1 cellular context compared by ENCODE assay signal in the genomic region with DNA sequence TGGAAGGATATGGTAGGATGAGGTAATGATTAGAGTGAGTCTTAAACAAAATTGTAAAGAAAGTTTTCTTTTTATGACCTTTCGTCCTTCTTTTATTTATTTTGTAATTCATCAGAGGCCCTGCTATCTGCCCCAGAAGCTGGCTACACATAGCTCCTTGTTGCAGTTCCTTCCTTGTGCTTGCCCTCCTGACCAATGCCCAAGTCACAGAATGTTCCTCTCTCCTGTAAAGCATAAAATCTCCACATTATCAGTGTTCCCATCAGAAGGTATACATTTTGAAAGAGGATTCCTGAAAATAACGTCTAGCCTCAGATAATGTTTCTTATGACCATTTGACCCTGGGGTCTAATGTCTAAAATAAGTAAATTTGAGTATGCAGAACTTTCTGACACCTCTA.
TF ChIP-seq lines count a peak whose summit lies in the region.

No MANE protein-coding gene starts in this region.

TF ChIP-seq in H1, 55 proteins besides CTCF, POLR2A, EP300 and RAD21 (continued from another document):
- TF ChIP-seq, protein P1, sequence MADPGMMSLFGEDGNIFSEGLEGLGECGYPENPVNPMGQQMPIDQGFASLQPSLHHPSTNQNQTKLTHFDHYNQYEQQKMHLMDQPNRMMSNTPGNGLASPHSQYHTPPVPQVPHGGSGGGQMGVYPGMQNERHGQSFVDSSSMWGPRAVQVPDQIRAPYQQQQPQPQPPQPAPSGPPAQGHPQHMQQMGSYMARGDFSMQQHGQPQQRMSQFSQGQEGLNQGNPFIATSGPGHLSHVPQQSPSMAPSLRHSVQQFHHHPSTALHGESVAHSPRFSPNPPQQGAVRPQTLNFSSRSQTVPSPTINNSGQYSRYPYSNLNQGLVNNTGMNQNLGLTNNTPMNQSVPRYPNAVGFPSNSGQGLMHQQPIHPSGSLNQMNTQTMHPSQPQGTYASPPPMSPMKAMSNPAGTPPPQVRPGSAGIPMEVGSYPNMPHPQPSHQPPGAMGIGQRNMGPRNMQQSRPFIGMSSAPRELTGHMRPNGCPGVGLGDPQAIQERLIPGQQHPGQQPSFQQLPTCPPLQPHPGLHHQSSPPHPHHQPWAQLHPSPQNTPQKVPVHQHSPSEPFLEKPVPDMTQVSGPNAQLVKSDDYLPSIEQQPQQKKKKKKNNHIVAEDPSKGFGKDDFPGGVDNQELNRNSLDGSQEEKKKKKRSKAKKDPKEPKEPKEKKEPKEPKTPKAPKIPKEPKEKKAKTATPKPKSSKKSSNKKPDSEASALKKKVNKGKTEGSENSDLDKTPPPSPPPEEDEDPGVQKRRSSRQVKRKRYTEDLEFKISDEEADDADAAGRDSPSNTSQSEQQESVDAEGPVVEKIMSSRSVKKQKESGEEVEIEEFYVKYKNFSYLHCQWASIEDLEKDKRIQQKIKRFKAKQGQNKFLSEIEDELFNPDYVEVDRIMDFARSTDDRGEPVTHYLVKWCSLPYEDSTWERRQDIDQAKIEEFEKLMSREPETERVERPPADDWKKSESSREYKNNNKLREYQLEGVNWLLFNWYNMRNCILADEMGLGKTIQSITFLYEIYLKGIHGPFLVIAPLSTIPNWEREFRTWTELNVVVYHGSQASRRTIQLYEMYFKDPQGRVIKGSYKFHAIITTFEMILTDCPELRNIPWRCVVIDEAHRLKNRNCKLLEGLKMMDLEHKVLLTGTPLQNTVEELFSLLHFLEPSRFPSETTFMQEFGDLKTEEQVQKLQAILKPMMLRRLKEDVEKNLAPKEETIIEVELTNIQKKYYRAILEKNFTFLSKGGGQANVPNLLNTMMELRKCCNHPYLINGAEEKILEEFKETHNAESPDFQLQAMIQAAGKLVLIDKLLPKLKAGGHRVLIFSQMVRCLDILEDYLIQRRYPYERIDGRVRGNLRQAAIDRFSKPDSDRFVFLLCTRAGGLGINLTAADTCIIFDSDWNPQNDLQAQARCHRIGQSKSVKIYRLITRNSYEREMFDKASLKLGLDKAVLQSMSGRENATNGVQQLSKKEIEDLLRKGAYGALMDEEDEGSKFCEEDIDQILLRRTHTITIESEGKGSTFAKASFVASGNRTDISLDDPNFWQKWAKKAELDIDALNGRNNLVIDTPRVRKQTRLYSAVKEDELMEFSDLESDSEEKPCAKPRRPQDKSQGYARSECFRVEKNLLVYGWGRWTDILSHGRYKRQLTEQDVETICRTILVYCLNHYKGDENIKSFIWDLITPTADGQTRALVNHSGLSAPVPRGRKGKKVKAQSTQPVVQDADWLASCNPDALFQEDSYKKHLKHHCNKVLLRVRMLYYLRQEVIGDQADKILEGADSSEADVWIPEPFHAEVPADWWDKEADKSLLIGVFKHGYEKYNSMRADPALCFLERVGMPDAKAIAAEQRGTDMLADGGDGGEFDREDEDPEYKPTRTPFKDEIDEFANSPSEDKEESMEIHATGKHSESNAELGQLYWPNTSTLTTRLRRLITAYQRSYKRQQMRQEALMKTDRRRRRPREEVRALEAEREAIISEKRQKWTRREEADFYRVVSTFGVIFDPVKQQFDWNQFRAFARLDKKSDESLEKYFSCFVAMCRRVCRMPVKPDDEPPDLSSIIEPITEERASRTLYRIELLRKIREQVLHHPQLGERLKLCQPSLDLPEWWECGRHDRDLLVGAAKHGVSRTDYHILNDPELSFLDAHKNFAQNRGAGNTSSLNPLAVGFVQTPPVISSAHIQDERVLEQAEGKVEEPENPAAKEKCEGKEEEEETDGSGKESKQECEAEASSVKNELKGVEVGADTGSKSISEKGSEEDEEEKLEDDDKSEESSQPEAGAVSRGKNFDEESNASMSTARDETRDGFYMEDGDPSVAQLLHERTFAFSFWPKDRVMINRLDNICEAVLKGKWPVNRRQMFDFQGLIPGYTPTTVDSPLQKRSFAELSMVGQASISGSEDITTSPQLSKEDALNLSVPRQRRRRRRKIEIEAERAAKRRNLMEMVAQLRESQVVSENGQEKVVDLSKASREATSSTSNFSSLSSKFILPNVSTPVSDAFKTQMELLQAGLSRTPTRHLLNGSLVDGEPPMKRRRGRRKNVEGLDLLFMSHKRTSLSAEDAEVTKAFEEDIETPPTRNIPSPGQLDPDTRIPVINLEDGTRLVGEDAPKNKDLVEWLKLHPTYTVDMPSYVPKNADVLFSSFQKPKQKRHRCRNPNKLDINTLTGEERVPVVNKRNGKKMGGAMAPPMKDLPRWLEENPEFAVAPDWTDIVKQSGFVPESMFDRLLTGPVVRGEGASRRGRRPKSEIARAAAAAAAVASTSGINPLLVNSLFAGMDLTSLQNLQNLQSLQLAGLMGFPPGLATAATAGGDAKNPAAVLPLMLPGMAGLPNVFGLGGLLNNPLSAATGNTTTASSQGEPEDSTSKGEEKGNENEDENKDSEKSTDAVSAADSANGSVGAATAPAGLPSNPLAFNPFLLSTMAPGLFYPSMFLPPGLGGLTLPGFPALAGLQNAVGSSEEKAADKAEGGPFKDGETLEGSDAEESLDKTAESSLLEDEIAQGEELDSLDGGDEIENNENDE (IDR thresholded peaks at IDR 0.05; ENCODE audit: insufficient replicate concordance, low read length) = no peak
- TF ChIP-seq YY1 (IDR thresholded peaks at IDR 0.05; ENCODE audit: low read depth, low read length) = no peak
- no peak for TF ChIP-seq RBBP5 (IDR thresholded peaks at IDR 0.05; ENCODE audit: borderline replicate concordance, low read depth, low read length)
- no peak for TF ChIP-seq SRF (IDR thresholded peaks at IDR 0.05; ENCODE audit: low read depth, low read length)
- TF ChIP-seq PHF8 (conservative IDR thresholded peaks at IDR 0.05; ENCODE audit: low read depth, low read length) = no peak
- no peak for TF ChIP-seq SP2 (IDR thresholded peaks at IDR 0.05; ENCODE audit: low read length)
- TF ChIP-seq SAP30 (IDR thresholded peaks at IDR 0.05; ENCODE audit: insufficient read depth, insufficient replicate concordance, low read length) = no peak
- TF ChIP-seq MAFK (IDR thresholded peaks at IDR 0.05; ENCODE audit: low read depth, low read length) = no peak
- no peak for TF ChIP-seq FOSL1 (IDR thresholded peaks at IDR 0.05; ENCODE audit: insufficient read depth, low read depth, low read length)
- TF ChIP-seq SP1 (IDR thresholded peaks at IDR 0.05; ENCODE audit: low read depth, low read length) = no peak
- TF ChIP-seq NANOG (IDR thresholded peaks at IDR 0.05; ENCODE audit: insufficient read depth, low read depth, low read length, poor library complexity, severe bottlenecking) = no peak
- TF ChIP-seq, protein P2, sequence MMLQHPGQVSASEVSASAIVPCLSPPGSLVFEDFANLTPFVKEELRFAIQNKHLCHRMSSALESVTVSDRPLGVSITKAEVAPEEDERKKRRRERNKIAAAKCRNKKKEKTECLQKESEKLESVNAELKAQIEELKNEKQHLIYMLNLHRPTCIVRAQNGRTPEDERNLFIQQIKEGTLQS (IDR thresholded peaks at IDR 0.05; ENCODE audit: insufficient read depth, low read depth, low read length) = no peak
- TF ChIP-seq, protein P3, sequence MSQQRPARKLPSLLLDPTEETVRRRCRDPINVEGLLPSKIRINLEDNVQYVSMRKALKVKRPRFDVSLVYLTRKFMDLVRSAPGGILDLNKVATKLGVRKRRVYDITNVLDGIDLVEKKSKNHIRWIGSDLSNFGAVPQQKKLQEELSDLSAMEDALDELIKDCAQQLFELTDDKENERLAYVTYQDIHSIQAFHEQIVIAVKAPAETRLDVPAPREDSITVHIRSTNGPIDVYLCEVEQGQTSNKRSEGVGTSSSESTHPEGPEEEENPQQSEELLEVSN (IDR thresholded peaks at IDR 0.05) = no peak
- no peak for TF ChIP-seq CBX5 (IDR thresholded peaks at IDR 0.05; ENCODE audit: low read depth, low read length)
- no peak for TF ChIP-seq CBX8 (IDR thresholded peaks at IDR 0.05; ENCODE audit: borderline replicate concordance, low read depth, low read length)
- TF ChIP-seq BCL11A (IDR thresholded peaks at IDR 0.05; ENCODE audit: low read depth in 2 of 2, low read length in 2 of 2) = no peak
- TF ChIP-seq GTF2F1 (IDR thresholded peaks at IDR 0.05; ENCODE audit: borderline replicate concordance, low read depth, low read length) = no peak
